ENCODE assay signal across 18 cellular contexts in genomic region chr13:45925151-45925550, GRCh38.
DNase-seq lines count a peak whose midpoint lies in the region; ATAC-seq, FAIRE-seq and TF ChIP-seq lines count a peak whose summit lies in the region.
"Had no signal": no experiment of that assay in that cellular context is flagged by ENCODE, and none has a peak within 500 bp of the region (broad histone marks: within the 10 kb centered on the region; RNA-seq: fewer than 3 reads in every experiment).

No MANE protein-coding gene starts in this region.

- no peak overlapping the region for H3K4me3 ChIP-seq in mammary epithelial cell (replicated peaks in 1 of 3; ENCODE audit: insufficient read depth in 1 of 3, low read depth in 2 of 3, low read length in 3 of 3)
- H3K4me3 ChIP-seq in Karpas-422 (ENCODE audit: low read length), result no peak overlapping the region
- H3K4me3 ChIP-seq in GM12878, result no peak overlapping the region
- no peak overlapping the region for H3K4me3 ChIP-seq in small intestine (ENCODE audit: low read depth in 1 of 2, low read length in 2 of 2)
- H3K4me3 ChIP-seq: pancreas had no signal

- RAD21 ChIA-PET in GM12878 (lab: Charles Lee; ENCODE audit: unreplicated experiment), result no interaction called here

- H4K20me1 ChIP-seq in mammary epithelial cell (ENCODE audit: insufficient read depth, low read length) (no peaks in the 10 kb centered on the region), Karpas-422 (ENCODE audit: insufficient read depth, low read depth, low read length) (no peaks in the 10 kb centered on the region), GM12878 (ENCODE audit: control insufficient read depth, insufficient read depth) (no peaks in the 10 kb centered on the region)

- in situ Hi-C loops in mammary epithelial cell (cut with MboI; ENCODE audit: low sequenced_read_pairs in 2 of 2), result no loop called here
- in situ Hi-C loops in GM12878 (cut with MboI), result no loop called here

- BruUV-seq in MCF 10A (replicated peaks; lab: Mats Ljungman, UMichigan), result no TSS peak
- BruUV-seq in mammary epithelial cell (replicated peaks; lab: Mats Ljungman, UMichigan), result no TSS peak
- BruUV-seq in GM12878 (replicated peaks; lab: Mats Ljungman, UMichigan), result no TSS peak

- H2AFZ ChIP-seq in mammary epithelial cell (ENCODE audit: low read depth, low read length) (no peak overlapping the region), Karpas-422 (ENCODE audit: low read length) (no peak overlapping the region), GM12878 (ENCODE audit: control insufficient read depth, low read depth, low read length) (no peak overlapping the region)

- SMC1A ChIA-PET in GM12878 (lab: Charles Lee; ENCODE audit: uncharacterized antibody, unreplicated experiment), result no interaction called here

- peak; percentile 25; the same call in 1 of the 2 replicates for TF ChIP-seq RAD21 in GM12878 (IDR thresholded peaks at IDR 0.05; ENCODE audit: insufficient read depth, low read depth, low read length)

- TF ChIP-seq CTCF in MCF 10A (IDR thresholded peaks at IDR 0.05; ENCODE audit: unreplicated experiment) (no peak), mammary epithelial cell (conservative IDR thresholded peaks at IDR 0.05 in 1 of 2, IDR thresholded peaks at IDR 0.05 in 1 of 2; ENCODE audit: extremely low read depth in 1 of 2, insufficient read depth in 1 of 2, low read depth in 1 of 2, low read length in 2 of 2) (peak in 1 of 2 donors; percentile 16), GM12878 (IDR thresholded peaks at IDR 0.05 in 2 of 3, conservative IDR thresholded peaks at IDR 0.05 in 1 of 3; ENCODE audit: control insufficient read depth in 2 of 3, extremely low read depth in 1 of 3, insufficient read depth in 1 of 3, low read depth in 3 of 3, low read length in 3 of 3) (peak in 1 of 3 experiments; percentile 14; a peak in 1 of 6 replicates)

- CTCF ChIA-PET in MCF 10A (lab: Yijun Ruan, JAX), result no interaction called here
- CTCF ChIA-PET in mammary epithelial cell (lab: Charles Lee; ENCODE audit: low non-redundant PET), result no interaction called here
- CTCF ChIA-PET in GM12878 (lab: Yijun Ruan, JAX), result no interaction called here

- FAIRE-seq in GM12878 (lab: Jason Lieb, UNC), result no peak
- no peak for FAIRE-seq in small intestine (lab: Jason Lieb, UNC)
- FAIRE-seq: astrocyte, pancreas, RCC 7860 had no signal

- no peaks in the 10 kb centered on the region for H3K36me3 ChIP-seq in mammary epithelial cell (ENCODE audit: insufficient read depth, low read length)
- no peaks in the 10 kb centered on the region for H3K36me3 ChIP-seq in Karpas-422 (ENCODE audit: insufficient read depth, low read length)
- H3K36me3 ChIP-seq in GM12878 (ENCODE audit: control insufficient read depth in 2 of 2, insufficient read depth in 2 of 2, low read length in 1 of 2), result no peaks in the 10 kb centered on the region
- no peaks in the 10 kb centered on the region for H3K36me3 ChIP-seq in small intestine (ENCODE audit: control insufficient read depth in 2 of 2, insufficient read depth in 2 of 2, low read length in 2 of 2)
- H3K36me3 ChIP-seq: pancreas had no signal

- H3K9me2 ChIP-seq in Karpas-422 (replicated peaks; ENCODE audit: insufficient read depth, low read length), result no peaks in the 10 kb centered on the region

- no peaks in the 10 kb centered on the region for H3K9me3 ChIP-seq in mammary epithelial cell (replicated peaks; ENCODE audit: insufficient read depth, low read length)
- H3K9me3 ChIP-seq in Karpas-422 (ENCODE audit: low read length), result no peaks in the 10 kb centered on the region
- no peaks in the 10 kb centered on the region for H3K9me3 ChIP-seq in GM12878 (replicated peaks; ENCODE audit: control insufficient read depth, insufficient read depth, low read length)
- no peaks in the 10 kb centered on the region for H3K9me3 ChIP-seq in small intestine (ENCODE audit: control insufficient read depth, low read depth)
- H3K9me3 ChIP-seq: pancreas had no signal

- H3K79me2 ChIP-seq in mammary epithelial cell (ENCODE audit: insufficient read depth, low read length), result no peaks in the 10 kb centered on the region
- H3K79me2 ChIP-seq in Karpas-422 (ENCODE audit: low read length), result no peaks in the 10 kb centered on the region
- H3K79me2 ChIP-seq in GM12878 (ENCODE audit: control insufficient read depth, insufficient read depth, low read length), result no peaks in the 10 kb centered on the region

- dilution Hi-C loops in mammary epithelial cell (cut with HindIII; ENCODE audit: low sequenced_read_pairs), result no loop called here

- no peak for TF ChIP-seq POLR2A in GM12878 (IDR thresholded peaks at IDR 0.05; ENCODE audit: low read depth, low read length)

- 58% methylated on average over 3 of the region's 3 CpGs for WGBS in mammary epithelial cell (ENCODE audit: low coverage, missing lambda C conversion rate)
- 36% methylated on average over 2 of the region's 3 CpGs for WGBS in GM12878 (ENCODE audit: insufficient coverage, insufficient replicate concordance, low lambda C conversion rate, missing lambda C conversion rate)
- WGBS in small intestine, 3 donors, result 71 to 80% (median 73%) methylated on average over 3 of the region's 3 CpGs

- H3K4me1 Mint-ChIP-seq in MCF 10A (ENCODE audit: insufficient read depth, unreplicated experiment), result peaks cover 6% of the 10 kb centered on the region

- no peaks in the 10 kb centered on the region for H3K36me3 Mint-ChIP-seq in MCF 10A (ENCODE audit: insufficient read depth, unreplicated experiment)

- peak; percentile 24; the same call in 2 of the 3 replicates for ATAC-seq in GM12878
- ATAC-seq: activated CD8-positive, alpha-beta T cell treated with anti-CD3 and anti-CD28 coated beads, Interleukin-2, amount 10 ng/mL, durations not matched to agents 7 days and 5 days; left lobe of liver; pancreas had no signal

- POLR2A ChIA-PET in MCF 10A (lab: Yijun Ruan, JAX), result no interaction called here
- POLR2A ChIA-PET in GM12878 (lab: Charles Lee), result no interaction called here

- TF ChIP-seq EP300 in GM12878 (IDR thresholded peaks at IDR 0.05; ENCODE audit: borderline replicate concordance in 1 of 2, control insufficient read depth in 1 of 2, low read depth in 2 of 2, low read length in 2 of 2), result no peak

- H3K4me2 ChIP-seq in mammary epithelial cell (ENCODE audit: insufficient read depth, low read depth, low read length), result no peak overlapping the region
- no peak overlapping the region for H3K4me2 ChIP-seq in Karpas-422 (ENCODE audit: low read depth, low read length, poor library complexity, severe bottlenecking)
- no peak overlapping the region for H3K4me2 ChIP-seq in GM12878 (ENCODE audit: control insufficient read depth, insufficient read depth)
- H3K4me2 ChIP-seq: KMS-11 had no signal

- intact Hi-C loops in MCF 10A (cut with micrococcal nuclease), result loop anchor here (5.0 to 10.0 kb wide), 2 partner anchors 202 to 390 kb away; no protein-coding TSS in a partner anchor
- intact Hi-C loops in mammary epithelial cell (cut with micrococcal nuclease), result loop anchor here (10.0 kb wide), 1 partner anchor 200 kb away; no protein-coding TSS in a partner anchor
- intact Hi-C loops in GM12878 (cut with micrococcal nuclease; ENCODE audit: unreplicated experiment), result no loop called here

- H3K9ac ChIP-seq in mammary epithelial cell (ENCODE audit: insufficient read depth, low read length), result no peak overlapping the region
- H3K9ac ChIP-seq in Karpas-422 (ENCODE audit: low read length), result no peak overlapping the region
- H3K9ac ChIP-seq in GM12878 (ENCODE audit: control insufficient read depth, insufficient read depth, low read length), result no peak overlapping the region
- H3K9ac ChIP-seq: KMS-11 had no signal

- no peak overlapping the region for H3K27ac ChIP-seq in mammary epithelial cell (ENCODE audit: insufficient read depth, low read depth, low read length)
- H3K27ac ChIP-seq in Karpas-422 (ENCODE audit: low read length), result no peak overlapping the region
- no peak overlapping the region for H3K27ac ChIP-seq in GM12878 (ENCODE audit: control insufficient read depth, insufficient read depth)
- no peak overlapping the region for H3K27ac ChIP-seq in small intestine (ENCODE audit: low read depth in 1 of 2, low read length in 1 of 2)
- H3K27ac ChIP-seq: KMS-11, pancreas had no signal

- H3K27me3 ChIP-seq in mammary epithelial cell (ENCODE audit: insufficient read depth, low read length), result no peaks in the 10 kb centered on the region
- H3K27me3 ChIP-seq in Karpas-422 (ENCODE audit: low read length), result no peaks in the 10 kb centered on the region
- H3K27me3 ChIP-seq in GM12878 (replicated peaks in 1 of 2; ENCODE audit: control insufficient read depth in 2 of 2, insufficient read depth in 2 of 2, low read length in 1 of 2), result no peaks in the 10 kb centered on the region
- no peaks in the 10 kb centered on the region for H3K27me3 ChIP-seq in small intestine (ENCODE audit: control insufficient read depth in 2 of 2, insufficient read depth in 2 of 2, low read length in 2 of 2)
- H3K27me3 ChIP-seq: pancreas had no signal

- H3K4me3 Mint-ChIP-seq in MCF 10A (ENCODE audit: unreplicated experiment), result no peak overlapping the region
- H3K4me3 Mint-ChIP-seq: activated CD8-positive, alpha-beta T cell treated with anti-CD3 and anti-CD28 coated beads, Interleukin-2, amount 10 ng/mL, durations not matched to agents 7 days and 5 days had no signal

- DNase-seq in MCF 10A (ENCODE audit: unreplicated experiment) (peak; percentile 13), mammary epithelial cell (no peak), Karpas-422 (peak; percentile 55), GM12878 (ENCODE audit: low read depth, low spot score) (no peak), small intestine (peak; percentile 8), midbrain (lab: John Stamatoyannopoulos, UW) (no peak), superior temporal gyrus (ENCODE audit: extremely low spot score) (no peak), NCI-H1417 (lab: John Stamatoyannopoulos, UW) (no peak)
- DNase-seq: activated CD8-positive, alpha-beta T cell treated with anti-CD3 and anti-CD28 coated beads, Interleukin-2, amount 10 ng/mL, durations not matched to agents 7 days and 5 days; activated effector memory CD4-positive, alpha-beta T cell treated with anti-CD3 and anti-CD28 coated beads, Interleukin-2, amount 50 U/mL, for 16 hours; NCI-H2029 treated with DMSO at 0.1 percent for 48 hours; pancreas; stimulated activated naive CD4-positive, alpha-beta T cell treated with Interleukin-2 at 50 U/mL for 16 hours; T-helper 1 cell had no signal

- peaks cover 50% of the 10 kb centered on the region for H3K27me3 Mint-ChIP-seq in MCF 10A (ENCODE audit: insufficient read depth, unreplicated experiment)

- H3K4me1 ChIP-seq in mammary epithelial cell (ENCODE audit: insufficient read depth, low read length), result no peaks in the 10 kb centered on the region
- H3K4me1 ChIP-seq in Karpas-422 (ENCODE audit: low read length), result peaks cover 6% of the 10 kb centered on the region
- no peaks in the 10 kb centered on the region for H3K4me1 ChIP-seq in GM12878 (ENCODE audit: control insufficient read depth, insufficient read depth, low read length)
- no peaks in the 10 kb centered on the region for H3K4me1 ChIP-seq in small intestine (ENCODE audit: control insufficient read depth in 2 of 2, insufficient read depth in 1 of 2, low read depth in 1 of 2, low read length in 1 of 2)
- H3K4me1 ChIP-seq: pancreas had no signal

- no peaks in the 10 kb centered on the region for H3K9me3 Mint-ChIP-seq in MCF 10A (ENCODE audit: unreplicated experiment)

- no peak overlapping the region for H3K27ac Mint-ChIP-seq in MCF 10A (ENCODE audit: low read depth, unreplicated experiment)
- H3K27ac Mint-ChIP-seq: activated CD8-positive, alpha-beta T cell treated with anti-CD3 and anti-CD28 coated beads, Interleukin-2, amount 10 ng/mL, durations not matched to agents 7 days and 5 days had no signal

Comparison
In these comparisons a context has a peak if more than half of its experiments do, and no peak if none do; other contexts are left out.
1. DNase-seq: peak in MCF 10A (single experiment), Karpas-422 (single experiment) and small intestine (single experiment); none in mammary epithelial cell (single experiment), GM12878 (single experiment), midbrain (single experiment), superior temporal gyrus (single experiment) and NCI-H1417 (0 of 3).